ENCODE assay signal across 9 cellular contexts in genomic region chr6:34284563-34285545, GRCh38. TPM values are rescaled to one million over a fixed set of nuclear protein-coding genes. Genes with fewer than 3 reads are reported as not detected.
DNase-seq lines count a peak whose midpoint lies in the region; ATAC-seq, FAIRE-seq and TF ChIP-seq lines count a peak whose summit lies in the region.
"Had no signal": no experiment of that assay in that cellular context is flagged by ENCODE, and none has a peak within 500 bp of the region (broad histone marks: within the 10 kb centered on the region; RNA-seq: fewer than 3 reads in every experiment).

No MANE protein-coding gene starts in this region.

- peak; percentile 78 for ATAC-seq in DND-41 (ENCODE audit: insufficient read depth, low read depth)
- ATAC-seq in pancreas: peak in 3 of 4 donors; percentile 58 to 79 (median 77)
- no peak for ATAC-seq in HG02759 (IDR thresholded peaks at IDR 0.05; ENCODE audit: unreplicated experiment)

- no peak overlapping the region for H3K4me3 ChIP-seq in DND-41 (ENCODE audit: low read depth in 1 of 2, low read length in 2 of 2)
- H3K4me3 ChIP-seq in foreskin fibroblast (ENCODE audit: low read depth in 1 of 2, low read length in 2 of 2): no peak overlapping the region
- no peak overlapping the region for H3K4me3 ChIP-seq in pancreas
- H3K4me3 ChIP-seq in effector memory CD4-positive, alpha-beta T cell (ENCODE audit: insufficient read depth, low read depth, low read length, poor library complexity, severe bottlenecking): no peak overlapping the region
- H3K4me3 ChIP-seq: cardiac muscle cell had no signal

- TF ChIP-seq CTCF in DND-41 (IDR thresholded peaks at IDR 0.05; ENCODE audit: borderline replicate concordance, extremely low read depth, low read length, poor library complexity, severe bottlenecking) (no peak), foreskin fibroblast (IDR thresholded peaks at IDR 0.05; ENCODE audit: low read depth, low read length) (no peak), pancreas (IDR thresholded peaks at IDR 0.05) (no peak)

- DNase-seq in DND-41 (peak; percentile 43), SK-MEL-5 (ENCODE audit: low read depth, low spot score) (peak; percentile 76), foreskin fibroblast (peak; percentile 91 to 92), pancreas (peak in 1 of 6 donors; percentile 46), amniotic stem cell (lab: John Stamatoyannopoulos, UW) (no peak)
- DNase-seq in stimulated activated CD4-positive, alpha-beta T cell treated with anti-CD3 and anti-CD28 coated beads, Interleukin-12 subunit alpha, Interleukin-12 subunit beta, amount 100 ng/mL, for 4 hours: no peak
- no peak for DNase-seq in effector memory CD4-positive, alpha-beta T cell

- 0 out of 2 replicates have a peak, but pooled peaks cover 3% of the 10 kb centered on the region for H4K20me1 ChIP-seq in DND-41 (ENCODE audit: insufficient read depth, low read length)

- no peaks in the 10 kb centered on the region for H3K27me3 ChIP-seq in DND-41 (ENCODE audit: insufficient read depth, low read length, poor library complexity)
- no peaks in the 10 kb centered on the region for H3K27me3 ChIP-seq in pancreas
- H3K27me3 ChIP-seq in effector memory CD4-positive, alpha-beta T cell (replicated peaks; ENCODE audit: control insufficient read depth, insufficient read depth, low read length, poor library complexity, severe bottlenecking): no peaks in the 10 kb centered on the region
- H3K27me3 ChIP-seq: cardiac muscle cell had no signal

- no peak overlapping the region for H3K4me2 ChIP-seq in DND-41 (ENCODE audit: insufficient read depth, low read length)

- WGBS in pancreas, 2 donors: 83 to 84% methylated on average over 5 of the region's 5 CpGs

- in situ Hi-C loops in SK-MEL-5 (cut with HindIII; ENCODE audit: low pct_unique_long_range_greater_than_20kb, low sequenced_read_pairs): no loop called here

- H2AFZ ChIP-seq in DND-41 (ENCODE audit: low read depth, low read length): no peak overlapping the region

- H3K79me2 ChIP-seq in DND-41 (ENCODE audit: insufficient read depth, low read length): no peaks in the 10 kb centered on the region

- no peak overlapping the region for H3K27ac ChIP-seq in DND-41 (ENCODE audit: low read length)
- peak overlapping the region in 3 of 4 donors; percentile 47 to 59 (median 47) for H3K27ac ChIP-seq in pancreas
- H3K27ac ChIP-seq in effector memory CD4-positive, alpha-beta T cell (ENCODE audit: insufficient read depth, low read length, poor library complexity, severe bottlenecking): no peak overlapping the region
- H3K27ac ChIP-seq: cardiac muscle cell had no signal

- H3K9ac ChIP-seq in DND-41 (ENCODE audit: low read depth, low read length): no peak overlapping the region

- no peaks in the 10 kb centered on the region for H3K9me3 ChIP-seq in DND-41 (ENCODE audit: insufficient read depth, low read length, severe bottlenecking)
- no peaks in the 10 kb centered on the region for H3K9me3 ChIP-seq in pancreas
- H3K9me3 ChIP-seq in effector memory CD4-positive, alpha-beta T cell (ENCODE audit: control insufficient read depth, low read length): no peaks in the 10 kb centered on the region

- intact Hi-C loops in pancreas (cut with DNase I): no loop called here

- no peak for FAIRE-seq in pancreas (lab: Jason Lieb, UNC)

- peaks cover 68% of the 10 kb centered on the region for H3K36me3 ChIP-seq in DND-41 (ENCODE audit: insufficient read depth, low read length)
- no peaks in the 10 kb centered on the region for H3K36me3 ChIP-seq in pancreas
- H3K36me3 ChIP-seq in effector memory CD4-positive, alpha-beta T cell (ENCODE audit: control insufficient read depth, insufficient read depth, low read length): peaks cover 4% of the 10 kb centered on the region

- no peaks in the 10 kb centered on the region for H3K4me1 ChIP-seq in DND-41 (ENCODE audit: insufficient read depth, low read length)
- H3K4me1 ChIP-seq in pancreas: peaks cover 0 to 9% (median 0%) of the 10 kb centered on the region in 3 donors
- H3K4me1 ChIP-seq in effector memory CD4-positive, alpha-beta T cell (ENCODE audit: control insufficient read depth, insufficient read depth, low read length, poor library complexity, severe bottlenecking): no peaks in the 10 kb centered on the region

RNA-seq across cellular contexts. Expression of gene SMIM29, which starts 36.0 kb away (rescaled TPM):
- 63.5 and 66.6 TPM in 2 replicates for total RNA-seq in SK-MEL-5 (2014; rRNA removed; shearing (Covaris generic))
- 79.0 TPM in 2 replicates for polyA plus RNA-seq in SK-MEL-5 (2015; cell fraction: cytosol; rRNA removed)
- 60.7 and 67.5 TPM in 2 replicates for polyA plus RNA-seq in SK-MEL-5 (2015; cell fraction: nucleus; rRNA removed)
- total RNA-seq in pancreas: 10 to 100 TPM in 1 of 6 donors, 1 to 10 TPM in 5; 5.9 to 12.4 (median 7.1) TPM
- 10 to 100 TPM; 29.9 to 35.0 TPM for polyA plus RNA-seq in pancreas

RNA-seq across cellular contexts. Expression of gene HMGA1, which starts 48.2 kb away (rescaled TPM):
- 129 and 131 TPM in 2 replicates for total RNA-seq in SK-MEL-5 (2014; rRNA removed; shearing (Covaris generic))
- 247 and 259 TPM in 2 replicates for polyA plus RNA-seq in SK-MEL-5 (2015; cell fraction: cytosol; rRNA removed)
- 74.9 and 91.1 TPM in 2 replicates for polyA plus RNA-seq in SK-MEL-5 (2015; cell fraction: nucleus; rRNA removed)
- 10 to 100 TPM; 19.0 to 38.7 (median 25.8) TPM for total RNA-seq in pancreas
- polyA plus RNA-seq in pancreas: 10 to 100 TPM; 17.0 to 19.7 TPM

Comparison
In these comparisons a context has a peak if more than half of its experiments do, and no peak if none do; other contexts are left out.
1. DNase-seq: peak in DND-41 (single experiment), SK-MEL-5 (single experiment) and foreskin fibroblast (2 of 2); none in stimulated activated CD4-positive, alpha-beta T cell treated with anti-CD3 and anti-CD28 coated beads, Interleukin-12 subunit alpha, Interleukin-12 subunit beta, amount 100 ng/mL, for 4 hours (single experiment), amniotic stem cell (single experiment) and effector memory CD4-positive, alpha-beta T cell (0 of 3).
2. H3K27ac ChIP-seq: peak in pancreas (3 of 4); none in DND-41 (single experiment) and effector memory CD4-positive, alpha-beta T cell (single experiment).